11 cellular contexts compared by ENCODE assay signal in genomic region chr18:49490246-49490762, GRCh38. TPM values are rescaled to one million over a fixed set of nuclear protein-coding genes. Genes with fewer than 3 reads are reported as not detected.
A peak's percentile ranks its signal among the peaks of the same experiment; 100 is the strongest.
DNase-seq lines count a peak whose midpoint lies in the region; ATAC-seq, FAIRE-seq and TF ChIP-seq lines count a peak whose summit lies in the region.
"Had no signal": no experiment of that assay in that cellular context is flagged by ENCODE, and none has a peak within 500 bp of the region (broad histone marks: within the 10 kb centered on the region; RNA-seq: fewer than 3 reads in every experiment).

No MANE protein-coding gene starts in this region.

- H3K4me2 ChIP-seq in HCT116 (ENCODE audit: low read length) (peak overlapping the region; percentile 96), keratinocyte (ENCODE audit: control insufficient read depth, extremely low read depth, insufficient read depth, low read depth, low read length) (peak overlapping the region; percentile 91)

- H3K27ac Mint-ChIP-seq in activated naive CD4-positive, alpha-beta T cell treated with anti-CD3 and anti-CD28 coated beads, Interleukin-2, amount 50 U/mL, for 72 hours: peak overlapping the region; percentile 96 to 100

- H3K9me3 ChIP-seq in HCT116 (ENCODE audit: control insufficient read depth in 1 of 2, insufficient read depth in 1 of 2, low read depth in 1 of 2, low read length in 2 of 2) (no peaks in the 10 kb centered on the region), keratinocyte (ENCODE audit: control insufficient read depth, low read depth, low read length) (no peaks in the 10 kb centered on the region)

- POLR2A ChIA-PET in AG04449 (lab: Yijun Ruan, JAX): no interaction called here
- POLR2A ChIA-PET in HCT116 (lab: Charles Lee): no interaction called here

- H3K9me3 Mint-ChIP-seq in activated naive CD4-positive, alpha-beta T cell treated with anti-CD3 and anti-CD28 coated beads, Interleukin-2, amount 50 U/mL, for 72 hours: no peaks in the 10 kb centered on the region

- peaks cover 40 to 43% of the 10 kb centered on the region in 2 donors for H3K36me3 Mint-ChIP-seq in activated naive CD4-positive, alpha-beta T cell treated with anti-CD3 and anti-CD28 coated beads, Interleukin-2, amount 50 U/mL, for 72 hours

- no peaks in the 10 kb centered on the region for H3K27me3 ChIP-seq in HCT116 (ENCODE audit: insufficient read depth, low read length)
- no peaks in the 10 kb centered on the region for H3K27me3 ChIP-seq in keratinocyte (ENCODE audit: control insufficient read depth, extremely low read depth, insufficient read depth, low read length)

- dilution Hi-C loops in keratinocyte (cut with MboI; ENCODE audit: extremely low pct_ligation_motif_present, low sequenced_read_pairs): no loop called here

- no peak for DNase-seq in AG04449 (ENCODE audit: low read depth, low spot score)
- DNase-seq in HCT116 (ENCODE audit: low read depth, low spot score): no peak
- no peak for DNase-seq in activated naive CD4-positive, alpha-beta T cell treated with anti-CD3 and anti-CD28 coated beads, Interleukin-2, amount 50 U/mL, for 72 hours (ENCODE audit: low spot score in 2 of 2)
- DNase-seq in keratinocyte (ENCODE audit: low read depth, low spot score): no peak
- no peak for DNase-seq in UCSD-AML1 (lab: John Stamatoyannopoulos, UW; ENCODE audit: unreplicated experiment)
- DNase-seq in NAMALWA (ENCODE audit: low spot score): no peak
- DNase-seq in GM12892 (ENCODE audit: insufficient read length): no peak
- no peak for DNase-seq in HCEC 1CT
- DNase-seq: GDM1, NCI-H1092 treated with DMSO at 0.1 percent for 48 hours had no signal

- H2AFZ ChIP-seq in HCT116 (ENCODE audit: low read depth, low read length, poor library complexity, severe bottlenecking) (no peak overlapping the region), keratinocyte (ENCODE audit: control insufficient read depth, low read length) (no peak overlapping the region)

- BruUV-seq in HCT116 (replicated peaks; lab: Mats Ljungman, UMichigan): no TSS peak

- H3K9ac ChIP-seq in HCT116 (ENCODE audit: low read length) (peak overlapping the region; percentile 90), keratinocyte (ENCODE audit: control insufficient read depth, extremely low read depth, insufficient read depth, low read length) (peak overlapping the region; percentile 98)

- RAD21 ChIA-PET in HCT116 (lab: Charles Lee; ENCODE audit: low non-redundant PET in 1 of 2, low total read pairs in 2 of 2, uncharacterized antibody in 2 of 2, unreplicated experiment in 2 of 2): no interaction called here

- H3K79me2 ChIP-seq in HCT116 (ENCODE audit: insufficient read depth, low read length) (peaks cover 47% of the 10 kb centered on the region), keratinocyte (ENCODE audit: control insufficient read depth, insufficient read depth, low read length) (peaks cover 42% of the 10 kb centered on the region)

- CTCF ChIA-PET in AG04449 (lab: Yijun Ruan, JAX): interaction anchor here (0.7 kb wide), 1 partner anchor 369 kb away, joined by 3 read pairs; no protein-coding TSS in a partner anchor
- CTCF ChIA-PET in HCT116 (lab: Charles Lee): no interaction called here

- no peaks in the 10 kb centered on the region for H3K9me1 ChIP-seq in keratinocyte (ENCODE audit: control insufficient read depth, extremely low read depth, insufficient read depth, low read length)

- TF ChIP-seq POLR2A in HCT116 (IDR thresholded peaks at IDR 0.05; ENCODE audit: borderline replicate concordance, extremely low read depth, insufficient read depth, insufficient read length) (no peak), GM12892 (IDR thresholded peaks at IDR 0.05; ENCODE audit: low read depth, low read length) (no peak)

- H3K4me1 ChIP-seq in HCT116 (ENCODE audit: control insufficient read depth in 1 of 2, insufficient read depth in 2 of 2, low read length in 2 of 2) (peaks cover 10 to 54% of the 10 kb centered on the region in 2 experiments; a peak in 3 of 4 replicates), keratinocyte (ENCODE audit: control insufficient read depth, extremely low read depth, insufficient read depth, low read length) (peaks cover 29% of the 10 kb centered on the region)

- H4K20me1 ChIP-seq in HCT116 (ENCODE audit: insufficient read depth) (peaks cover 16% of the 10 kb centered on the region; the same call in 1 of the 2 replicates), keratinocyte (ENCODE audit: control insufficient read depth, extremely low read depth, insufficient read depth, low read length) (no peaks in the 10 kb centered on the region)

- H3K4me3 ChIP-seq in AG04449 (ENCODE audit: low read depth, low read length): peak overlapping the region; percentile 13; the same call in 1 of the 2 replicates
- peak overlapping the region; percentile 83 to 97 for H3K4me3 ChIP-seq in HCT116 (replicated peaks in 1 of 2; ENCODE audit: low read depth in 1 of 2, low read length in 2 of 2)
- peak overlapping the region; percentile 78 to 94 (median 88) for H3K4me3 ChIP-seq in keratinocyte (ENCODE audit: control insufficient read depth in 2 of 3, extremely low read depth in 1 of 3, insufficient read depth in 2 of 3, low read depth in 1 of 3, low read length in 3 of 3)

- no peak for ATAC-seq in HCT116
- no peak for ATAC-seq in activated naive CD4-positive, alpha-beta T cell treated with anti-CD3 and anti-CD28 coated beads, Interleukin-2, amount 50 U/mL, for 72 hours

- no peaks in the 10 kb centered on the region for H3K9me2 ChIP-seq in HCT116 (ENCODE audit: insufficient read depth)

- H3K27ac ChIP-seq in HCT116 (ENCODE audit: low read depth, low read length) (peak overlapping the region; percentile 96; the same call in 1 of the 2 replicates), keratinocyte (ENCODE audit: control insufficient read depth, insufficient read depth, low read length) (peak overlapping the region; percentile 93)

- TF ChIP-seq RAD21 in HCT116 (IDR thresholded peaks at IDR 0.05; ENCODE audit: low read depth): no peak

- peaks cover 32 to 45% of the 10 kb centered on the region in 2 experiments for H3K36me3 ChIP-seq in HCT116 (ENCODE audit: control insufficient read depth in 1 of 2, insufficient read depth in 2 of 2, low read length in 2 of 2)
- peaks cover 15 to 20% of the 10 kb centered on the region in 2 experiments for H3K36me3 ChIP-seq in keratinocyte (ENCODE audit: control insufficient read depth in 2 of 2, extremely low read depth in 1 of 2, insufficient read depth in 2 of 2, low read length in 2 of 2)

- intact Hi-C loops in HCT116 (cut with micrococcal nuclease): loop anchor here (10.0 kb wide), 1 partner anchor 794 kb away; the partner anchor contains the start of genes CXXC1 and MBD1

- FAIRE-seq in keratinocyte (lab: Jason Lieb, UNC) (no peak), GM12892 (lab: Jason Lieb, UNC) (no peak)
- FAIRE-seq: islet of Langerhans had no signal

- TF ChIP-seq CTCF in AG04449 (IDR thresholded peaks at IDR 0.05; ENCODE audit: insufficient read depth, low read length, missing control alignments): no peak
- no peak for TF ChIP-seq CTCF in HCT116 (IDR thresholded peaks at IDR 0.05 in 2 of 3, conservative IDR thresholded peaks at IDR 0.05 in 1 of 3; ENCODE audit: borderline replicate concordance in 1 of 3, insufficient read depth in 1 of 3, low read depth in 2 of 3, low read length in 2 of 3)
- TF ChIP-seq CTCF in keratinocyte (optimal IDR thresholded peaks at IDR 0.05 in 1 of 3, IDR thresholded peaks at IDR 0.05 in 1 of 3, conservative IDR thresholded peaks at IDR 0.05 in 1 of 3; ENCODE audit: extremely low read depth in 1 of 3, insufficient read depth in 2 of 3, low read length in 3 of 3): no peak

TF ChIP-seq in HCT116, 20 proteins besides CTCF, POLR2A, EP300 and RAD21 (continues in another document):
- TF ChIP-seq POLR2AphosphoS5 (IDR thresholded peaks at IDR 0.05; ENCODE audit: low read depth, low read length): peak; percentile 33; the same call in 1 of the 2 replicates

RNA-seq across cellular contexts. Expression of gene RPL17, which starts 2.0 kb away (rescaled TPM):
- total RNA-seq in HCT116 (2021; ENCODE audit: unreplicated experiment): 2,373 TPM
- polyA plus RNA-seq in HCT116 (2012): 3,743 and 4,174 TPM in 2 replicates
- 1,000 to 10,000 TPM; 1,912 to 2,327 TPM for total RNA-seq in activated naive CD4-positive, alpha-beta T cell treated with anti-CD3 and anti-CD28 coated beads, Interleukin-2, amount 50 U/mL, for 72 hours
- polyA plus RNA-seq in keratinocyte: 3,809 to 4,739 TPM (median 4,388 TPM) in 3 replicates
- polyA plus RNA-seq in keratinocyte (2011; ENCODE audit: low read depth): 1,486 TPM
- polyA plus RNA-seq in keratinocyte (2011; cell fraction: cytosol; rRNA removed): 5,028 and 6,018 TPM in 2 replicates
- polyA plus RNA-seq in keratinocyte (2011; cell fraction: nucleus; rRNA removed): 1,341 and 1,534 TPM in 2 replicates
- 3,209 and 5,443 TPM in 2 replicates for polyA plus RNA-seq in keratinocyte (2012; ENCODE audit: low replicate concordance)
- 593 to 1,842 TPM (median 1,476 TPM) in 3 replicates for polyA minus RNA-seq in keratinocyte
- 1,010 TPM for polyA minus RNA-seq in keratinocyte (2011; cell fraction: cytosol; rRNA and poly(A)+ RNA removed)
- 213 and 300 TPM in 2 replicates for polyA minus RNA-seq in keratinocyte (2011; cell fraction: nucleus; rRNA and poly(A)+ RNA removed)
- 4,541 TPM for polyA plus RNA-seq in GM12892 (2012; ENCODE audit: missing spikeins)

RNA-seq across cellular contexts. Expression of gene C18orf32, which starts 3.3 kb away (rescaled TPM):
- 35.0 TPM for total RNA-seq in HCT116 (2021; ENCODE audit: unreplicated experiment)
- polyA plus RNA-seq in HCT116 (2012): 6.3 and 9.9 TPM in 2 replicates
- 10 to 100 TPM; 14.6 to 25.9 TPM for total RNA-seq in activated naive CD4-positive, alpha-beta T cell treated with anti-CD3 and anti-CD28 coated beads, Interleukin-2, amount 50 U/mL, for 72 hours
- polyA plus RNA-seq in keratinocyte: 22.7 to 35.7 TPM (median 23.5 TPM) in 3 replicates
- 7.7 TPM for polyA plus RNA-seq in keratinocyte (2011; ENCODE audit: low read depth)
- 32.6 and 42.6 TPM in 2 replicates for polyA plus RNA-seq in keratinocyte (2011; cell fraction: cytosol; rRNA removed)
- 12.0 and 20.0 TPM in 2 replicates for polyA plus RNA-seq in keratinocyte (2011; cell fraction: nucleus; rRNA removed)
- 23.3 and 31.9 TPM in 2 replicates for polyA plus RNA-seq in keratinocyte (2012; ENCODE audit: low replicate concordance)
- polyA minus RNA-seq in keratinocyte: 0.79 to 1.6 TPM (median 0.93 TPM) in 3 replicates
- polyA minus RNA-seq in keratinocyte (2011; cell fraction: cytosol; rRNA and poly(A)+ RNA removed): 10.7 TPM
- polyA minus RNA-seq in keratinocyte (2011; cell fraction: nucleus; rRNA and poly(A)+ RNA removed): 1.3 and 2.2 TPM in 2 replicates
- polyA plus RNA-seq in GM12892 (2012; ENCODE audit: missing spikeins): 43.9 TPM

RNA-seq across cellular contexts. Expression of gene DYM, which starts 29.9 kb away (rescaled TPM):
- total RNA-seq in HCT116 (2021; ENCODE audit: unreplicated experiment): 53.1 TPM
- polyA plus RNA-seq in HCT116 (2012): 26.0 and 31.0 TPM in 2 replicates
- total RNA-seq in activated naive CD4-positive, alpha-beta T cell treated with anti-CD3 and anti-CD28 coated beads, Interleukin-2, amount 50 U/mL, for 72 hours: 100 to 1,000 TPM in 1 of 2 donors, 10 to 100 TPM in 1; 75.1 to 108 TPM
- 26.0 to 52.9 TPM (median 46.0 TPM) in 3 replicates for polyA plus RNA-seq in keratinocyte
- polyA plus RNA-seq in keratinocyte (2011; ENCODE audit: low read depth): 34.9 TPM
- polyA plus RNA-seq in keratinocyte (2011; cell fraction: cytosol; rRNA removed): 22.4 and 55.7 TPM in 2 replicates
- polyA plus RNA-seq in keratinocyte (2011; cell fraction: nucleus; rRNA removed): 17.0 and 17.4 TPM in 2 replicates
- 28.1 and 33.6 TPM in 2 replicates for polyA plus RNA-seq in keratinocyte (2012; ENCODE audit: low replicate concordance)
- polyA minus RNA-seq in keratinocyte: 51.9 to 67.9 TPM (median 58.9 TPM) in 3 replicates
- polyA minus RNA-seq in keratinocyte (2011; cell fraction: cytosol; rRNA and poly(A)+ RNA removed): 46.6 TPM
- polyA minus RNA-seq in keratinocyte (2011; cell fraction: nucleus; rRNA and poly(A)+ RNA removed): 68.8 and 95.8 TPM in 2 replicates
- 46.6 TPM for polyA plus RNA-seq in GM12892 (2012; ENCODE audit: missing spikeins)

Comparison
In these comparisons a context has a peak if more than half of its experiments do, and no peak if none do; other contexts are left out.
1. H3K4me3 ChIP-seq: peak in every context shown above with its lines; median percentile 90 in HCT116; 88 in keratinocyte; 13 in AG04449.